14 cellular contexts compared by ENCODE assay signal in the genomic region with DNA sequence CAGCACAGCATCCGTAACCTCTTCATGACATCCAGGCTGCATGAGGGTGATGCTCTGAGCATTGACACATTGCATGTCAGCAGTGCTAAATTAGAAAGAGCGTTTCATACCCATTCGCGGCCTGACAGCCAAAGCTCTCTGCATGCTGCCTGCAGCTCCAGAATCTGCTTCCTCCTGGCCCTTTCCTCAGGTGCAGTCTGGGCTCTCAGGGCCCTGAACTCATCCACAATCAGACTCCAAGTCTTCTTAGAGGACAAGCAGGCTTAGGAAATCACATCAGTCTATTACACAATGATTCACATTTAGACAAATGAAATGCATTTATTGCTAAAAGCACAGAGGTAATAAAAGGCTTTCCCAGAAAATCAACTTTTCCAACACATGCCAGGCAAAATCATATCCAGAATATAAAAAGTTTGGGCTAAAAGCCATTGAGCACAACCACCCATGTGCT.
DNase-seq lines count a peak whose midpoint lies in the region; ATAC-seq and TF ChIP-seq lines count a peak whose summit lies in the region.
"Had no signal": no experiment of that assay in that cellular context is flagged by ENCODE, and none has a peak within 500 bp of the region (broad histone marks: within the 10 kb centered on the region; RNA-seq: fewer than 3 reads in every experiment).

No MANE protein-coding gene starts in this region.

- TF ChIP-seq CTCF in heart left ventricle (IDR thresholded peaks at IDR 0.05) (no peak), fibroblast of mammary gland (conservative IDR thresholded peaks at IDR 0.05; ENCODE audit: control insufficient read depth, insufficient read depth, low read depth, low read length) (no peak), osteocyte (IDR thresholded peaks at IDR 0.05) (no peak), uterus (IDR thresholded peaks at IDR 0.05) (no peak)

- TF ChIP-seq POLR2A in heart left ventricle (IDR thresholded peaks at IDR 0.05) (no peak), uterus (IDR thresholded peaks at IDR 0.05) (no peak)

- H3K27ac ChIP-seq in heart left ventricle (peak overlapping the region in 11 of 12 donors; percentile 44 to 95 (median 78)), uterus (peak overlapping the region; percentile 91 to 97)

- H3K9me3 Mint-ChIP-seq in osteocyte (ENCODE audit: unreplicated experiment), result no peaks in the 10 kb centered on the region
- H3K9me3 Mint-ChIP-seq: activated B cell treated with CpG ODN at 0.5 μM for 24 hours, type B pancreatic cell had no signal

- H3K36me3 Mint-ChIP-seq in osteocyte (ENCODE audit: unreplicated experiment), result peaks cover 50% of the 10 kb centered on the region

- WGBS in heart left ventricle, 4 donors, result 44 to 56% (median 54%) methylated on average over 4 of the region's 4 CpGs

- H3K27me3 ChIP-seq in heart left ventricle (no peaks in the 10 kb centered on the region), uterus (no peaks in the 10 kb centered on the region)

- peaks cover 0 to 20% (median 0%) of the 10 kb centered on the region in 9 donors for H3K36me3 ChIP-seq in heart left ventricle
- no peaks in the 10 kb centered on the region for H3K36me3 ChIP-seq in uterus

- H3K9me3 ChIP-seq in heart left ventricle, result no peaks in the 10 kb centered on the region
- no peaks in the 10 kb centered on the region for H3K9me3 ChIP-seq in uterus
- H3K9me3 ChIP-seq: mucosa of descending colon, SK-N-SH had no signal

- intact Hi-C loops in heart left ventricle (cut with DNase I), result loop anchor here in 2 of 10 donors (5.0 to 10.0 kb wide), 2 partner anchors 109 to 111 kb away; partner anchors contain the start of genes COL4A1 (in 2 of the 2) and COL4A2 (in 2 of the 2)
- intact Hi-C loops in Right ventricle myocardium inferior (cut with DNase I), result no loop called here
- intact Hi-C loops in uterus (cut with DNase I; ENCODE audit: low total_unique reads), result loop anchor here (10.0 kb wide), 1 partner anchor 191 kb away; no protein-coding TSS in a partner anchor

- no peaks in the 10 kb centered on the region for H3K27me3 Mint-ChIP-seq in osteocyte (ENCODE audit: unreplicated experiment)
- H3K27me3 Mint-ChIP-seq: type B pancreatic cell had no signal

- H3K27ac Mint-ChIP-seq in osteocyte (ENCODE audit: unreplicated experiment), result peak overlapping the region; percentile 98
- H3K27ac Mint-ChIP-seq: activated B cell treated with CpG ODN at 0.5 μM for 24 hours, type B pancreatic cell had no signal

- no peak for DNase-seq in heart left ventricle
- DNase-seq in Right ventricle myocardium inferior (ENCODE audit: missing footprints), result no peak
- peak; percentile 69 for DNase-seq in fibroblast of mammary gland (ENCODE audit: low read depth)
- no peak for DNase-seq in osteocyte (ENCODE audit: extremely low spot score, unreplicated experiment)
- DNase-seq in uterus, result peak in 1 of 2 donors; percentile 64
- DNase-seq in NCI-H446 (lab: John Stamatoyannopoulos, UW), result no peak
- DNase-seq: activated B cell treated with CpG ODN at 0.5 μM for 24 hours, DMS153, mucosa of descending colon, NCI-H2107, SK-N-SH had no signal

- peaks cover 80% of the 10 kb centered on the region for H3K4me1 Mint-ChIP-seq in osteocyte (ENCODE audit: unreplicated experiment)

- ATAC-seq in heart left ventricle (no peak), Right ventricle myocardium inferior (no peak), HG03460 (IDR thresholded peaks at IDR 0.05; ENCODE audit: unreplicated experiment) (no peak), HG03025 (IDR thresholded peaks at IDR 0.05; ENCODE audit: low FRiP score, unreplicated experiment) (no peak)

- H3K4me1 ChIP-seq in heart left ventricle (peaks cover 16 to 99% (median 80%) of the 10 kb centered on the region in 12 donors), uterus (peaks cover 30 to 39% of the 10 kb centered on the region in 2 donors)

- H3K4me3 Mint-ChIP-seq in osteocyte (ENCODE audit: unreplicated experiment), result no peak overlapping the region
- H3K4me3 Mint-ChIP-seq: activated B cell treated with CpG ODN at 0.5 μM for 24 hours, type B pancreatic cell had no signal

- H3K4me3 ChIP-seq in heart left ventricle, result peak overlapping the region in 3 of 12 donors; percentile 3 to 14 (median 7)
- no peak overlapping the region for H3K4me3 ChIP-seq in fibroblast of mammary gland (ENCODE audit: control insufficient read depth, low read depth, low read length)
- peak overlapping the region in 1 of 2 donors; percentile 18 for H3K4me3 ChIP-seq in uterus
- H3K4me3 ChIP-seq: mucosa of descending colon had no signal
